Comparison of ENCODE assay signal across 21 cellular contexts in genomic region chr12:91319071-91319760, GRCh38.
DNase-seq lines count a peak whose midpoint lies in the region; ATAC-seq and TF ChIP-seq lines count a peak whose summit lies in the region.
"Had no signal": no experiment of that assay in that cellular context is flagged by ENCODE, and none has a peak within 500 bp of the region (broad histone marks: within the 10 kb centered on the region; RNA-seq: fewer than 3 reads in every experiment).

No MANE protein-coding gene starts in this region.

- 73% methylated on average over 2 of the region's 2 CpGs for WGBS in smooth muscle cell (ENCODE audit: low lambda C conversion rate)

- no peaks in the 10 kb centered on the region for H3K79me2 ChIP-seq in Karpas-422 (ENCODE audit: low read length)
- no peaks in the 10 kb centered on the region for H3K79me2 ChIP-seq in smooth muscle cell (ENCODE audit: low read depth)

- peaks cover 27% of the 10 kb centered on the region for H3K4me1 ChIP-seq in Karpas-422 (ENCODE audit: low read length)
- H3K4me1 ChIP-seq in smooth muscle cell (ENCODE audit: low read depth), result peaks cover 9% of the 10 kb centered on the region
- H3K4me1 ChIP-seq: BE2C; BLaER1 treated with 17β-estradiol and CSF1 and Interleukin-3, amounts not matched to agents 10 nM and 100 nM; Caco-2 had no signal

- no peaks in the 10 kb centered on the region for H3F3A ChIP-seq in smooth muscle cell (ENCODE audit: low read depth)

- no peak for ATAC-seq in Right ventricle myocardium superior (ENCODE audit: poor library complexity)
- ATAC-seq: GM12878, HCT116 had no signal

- H3K4me2 ChIP-seq in Karpas-422 (ENCODE audit: low read depth, low read length, poor library complexity, severe bottlenecking) (no peak overlapping the region), smooth muscle cell (no peak overlapping the region)
- H3K4me2 ChIP-seq: BLaER1 treated with 17β-estradiol and CSF1 and Interleukin-3, amounts not matched to agents 10 nM and 100 nM had no signal

- peak; percentile 61 for DNase-seq in COLO829 (ENCODE audit: low spot score)
- no peak for DNase-seq in Karpas-422
- peak; percentile 69 for DNase-seq in foreskin melanocyte
- no peak for DNase-seq in smooth muscle cell (lab: John Stamatoyannopoulos, UW; ENCODE audit: unreplicated experiment)
- no peak for DNase-seq in DMS153 (lab: John Stamatoyannopoulos, UW)
- DNase-seq in SK-N-DZ (ENCODE audit: low spot score), result no peak
- DNase-seq in Right ventricle myocardium superior, result no peak
- DNase-seq: AML-193; BE2C; Caco-2; CD4-positive, alpha-beta T cell; CD8-positive, alpha-beta memory T cell; DMS79; EL; GDM1; GM23248; H9 had no signal

- no peaks in the 10 kb centered on the region for H4K20me1 ChIP-seq in Karpas-422 (ENCODE audit: insufficient read depth, low read depth, low read length)
- H4K20me1 ChIP-seq in smooth muscle cell (ENCODE audit: low read depth), result no peaks in the 10 kb centered on the region
- H4K20me1 ChIP-seq: BLaER1 treated with 17β-estradiol and CSF1 and Interleukin-3, amounts not matched to agents 10 nM and 100 nM had no signal

- H3K9ac ChIP-seq in Karpas-422 (ENCODE audit: low read length), result no peak overlapping the region
- H3K9ac ChIP-seq in smooth muscle cell (ENCODE audit: low read depth), result no peak overlapping the region
- H3K9ac ChIP-seq: BLaER1 treated with 17β-estradiol and CSF1 and Interleukin-3, amounts not matched to agents 10 nM and 100 nM; GM23248 had no signal

- no peaks in the 10 kb centered on the region for H3K36me3 ChIP-seq in Karpas-422 (ENCODE audit: insufficient read depth, low read length)
- no peaks in the 10 kb centered on the region for H3K36me3 ChIP-seq in smooth muscle cell (ENCODE audit: low read depth)
- H3K36me3 ChIP-seq: BE2C; BLaER1 treated with 17β-estradiol and CSF1 and Interleukin-3, amounts not matched to agents 10 nM and 100 nM had no signal

- H2AFZ ChIP-seq in Karpas-422 (ENCODE audit: low read length) (peak overlapping the region; percentile 47; the same call in 1 of the 2 replicates), smooth muscle cell (ENCODE audit: low read depth) (no peak overlapping the region)
- H2AFZ ChIP-seq: GM23248 had no signal

- H3K27ac ChIP-seq in Karpas-422 (ENCODE audit: low read length), result 0 out of 2 replicates have a peak overlapping the region, but pooled peaks have one; percentile 15
- peak overlapping the region; percentile 20 for H3K27ac ChIP-seq in smooth muscle cell (ENCODE audit: low read depth)
- H3K27ac ChIP-seq: 22Rv1; BLaER1 treated with 17β-estradiol and CSF1 and Interleukin-3, amounts not matched to agents 10 nM and 100 nM; GM23248 had no signal

- no peaks in the 10 kb centered on the region for H3K9me2 ChIP-seq in Karpas-422 (replicated peaks; ENCODE audit: insufficient read depth, low read length)

- intact Hi-C loops in Right ventricle myocardium superior (cut with DNase I), result no loop called here

- H3K9me3 ChIP-seq in Karpas-422 (ENCODE audit: low read length) (no peaks in the 10 kb centered on the region), smooth muscle cell (replicated peaks; ENCODE audit: low read depth) (no peaks in the 10 kb centered on the region)
- H3K9me3 ChIP-seq: BE2C; BLaER1 treated with 17β-estradiol and CSF1 and Interleukin-3, amounts not matched to agents 10 nM and 100 nM; Caco-2 had no signal

- no peak for TF ChIP-seq CTCF in smooth muscle cell (IDR thresholded peaks at IDR 0.05; ENCODE audit: borderline replicate concordance, insufficient read depth, poor library complexity, severe bottlenecking)

- H3K27me3 ChIP-seq in Karpas-422 (ENCODE audit: low read length) (no peaks in the 10 kb centered on the region), smooth muscle cell (ENCODE audit: low read depth) (no peaks in the 10 kb centered on the region)
- H3K27me3 ChIP-seq: BE2C; BLaER1 treated with 17β-estradiol and CSF1 and Interleukin-3, amounts not matched to agents 10 nM and 100 nM had no signal

- no peak overlapping the region for H3K4me3 ChIP-seq in Karpas-422 (ENCODE audit: low read length)
- no peak overlapping the region for H3K4me3 ChIP-seq in smooth muscle cell
- H3K4me3 ChIP-seq: BLaER1 treated with 17β-estradiol and CSF1 and Interleukin-3, amounts not matched to agents 10 nM and 100 nM; GM12878; GM23248 had no signal

Comparison
In these comparisons a context has a peak if more than half of its experiments do, and no peak if none do; other contexts are left out.
1. DNase-seq: peak in COLO829 (single experiment) and foreskin melanocyte (single experiment); none in Karpas-422 (single experiment), smooth muscle cell (single experiment), DMS153 (single experiment), SK-N-DZ (single experiment) and Right ventricle myocardium superior (single experiment).